ENCODE assay signal across 9 cellular contexts in the genomic region with DNA sequence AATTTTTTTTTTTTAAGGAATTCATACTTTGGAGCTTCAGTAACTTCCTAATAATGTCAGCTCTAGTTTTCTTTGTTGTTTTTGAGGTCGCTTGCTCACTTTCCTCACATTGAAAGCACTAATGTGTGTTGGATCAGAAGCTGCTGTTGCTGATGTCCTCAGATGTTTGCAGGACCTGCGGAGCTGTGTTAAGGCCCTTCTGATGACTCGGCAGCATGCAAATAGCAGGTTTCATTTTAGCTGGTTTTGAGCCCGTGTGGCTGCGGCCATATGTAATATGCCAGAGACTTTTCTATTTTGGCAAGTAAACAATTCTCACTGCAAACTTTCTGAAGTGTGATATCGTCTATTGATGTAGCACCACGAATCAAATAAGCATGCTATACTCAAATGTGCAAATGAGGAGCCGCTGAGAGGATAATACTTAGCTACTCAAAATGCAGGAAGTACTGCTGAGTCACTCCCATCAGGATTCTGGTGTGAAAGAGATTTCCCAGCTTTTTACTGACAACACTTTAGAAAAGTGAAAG.
A peak's percentile ranks its signal among the peaks of the same experiment; 100 is the strongest.
DNase-seq lines count a peak whose midpoint lies in the region; ATAC-seq and TF ChIP-seq lines count a peak whose summit lies in the region.
"Had no signal": no experiment of that assay in that cellular context is flagged by ENCODE, and none has a peak within 500 bp of the region (broad histone marks: within the 10 kb centered on the region; RNA-seq: fewer than 3 reads in every experiment).

No MANE protein-coding gene starts in this region.

- H3K4me3 ChIP-seq in rectal smooth muscle tissue (ENCODE audit: low read length) (peak overlapping the region; percentile 19), lower leg skin (ENCODE audit: low read depth, poor library complexity, severe bottlenecking) (no peak overlapping the region)

- WGBS in lower leg skin, 2 donors = 34 to 44% methylated on average over 8 of the region's 8 CpGs

- H3K27ac ChIP-seq in foreskin keratinocyte (no peak overlapping the region), rectal smooth muscle tissue (ENCODE audit: low read depth, low read length) (no peak overlapping the region)

- ATAC-seq in HG02642 (IDR thresholded peaks at IDR 0.05; ENCODE audit: poor library complexity, unreplicated experiment) = peak; percentile 87
- peak; percentile 51 for ATAC-seq in foreskin keratinocyte
- ATAC-seq: Panc1 had no signal

- H3K4me1 ChIP-seq in foreskin keratinocyte = no peaks in the 10 kb centered on the region
- no peaks in the 10 kb centered on the region for H3K4me1 ChIP-seq in rectal smooth muscle tissue (ENCODE audit: control insufficient read depth, insufficient read depth, low read length)

- no peak overlapping the region for H3K9ac ChIP-seq in rectal smooth muscle tissue (ENCODE audit: low read length)

- DNase-seq in GM13976 (ENCODE audit: low spot score) (peak; percentile 46), foreskin keratinocyte (peak in 1 of 2 donors; percentile 24), NK-92 (lab: John Stamatoyannopoulos, UW; ENCODE audit: unreplicated experiment) (no peak), lower leg skin (ENCODE audit: low spot score in 2 of 2) (no peak), NCI-H2227 treated with DMSO at 0.1 percent for 48 hours (lab: John Stamatoyannopoulos, UW) (no peak)

- H3K27me3 ChIP-seq in foreskin keratinocyte (no peaks in the 10 kb centered on the region), rectal smooth muscle tissue (ENCODE audit: control insufficient read depth, insufficient read depth, low read length) (no peaks in the 10 kb centered on the region)

- in situ Hi-C loops in GM13976 (cut with MboI; ENCODE audit: low sequenced_read_pairs, unreplicated experiment) = no loop called here

- no peak for TF ChIP-seq POLR2A in lower leg skin (IDR thresholded peaks at IDR 0.05)

- intact Hi-C loops in lower leg skin (cut with DNase I; ENCODE audit: low total_unique reads) = no loop called here

- no peak for TF ChIP-seq CTCF in GM13976 (IDR thresholded peaks at IDR 0.05; ENCODE audit: borderline replicate concordance, control extremely low read depth, extremely low read depth, insufficient read depth, missing control alignments)
- TF ChIP-seq CTCF in foreskin keratinocyte (conservative IDR thresholded peaks at IDR 0.05) = no peak
- TF ChIP-seq CTCF in lower leg skin (IDR thresholded peaks at IDR 0.05) = no peak

- H3K36me3 ChIP-seq in rectal smooth muscle tissue (ENCODE audit: control insufficient read depth, insufficient read depth, low read length) = peaks cover 24% of the 10 kb centered on the region

TF ChIP-seq in PFSK-1, 5 proteins besides CTCF, POLR2A, EP300 and RAD21:
- peak; percentile 53; the same call in 1 of the 2 replicates for TF ChIP-seq TAF1 (IDR thresholded peaks at IDR 0.05; ENCODE audit: borderline replicate concordance, insufficient read depth, low read length)
- TF ChIP-seq, protein P1, sequence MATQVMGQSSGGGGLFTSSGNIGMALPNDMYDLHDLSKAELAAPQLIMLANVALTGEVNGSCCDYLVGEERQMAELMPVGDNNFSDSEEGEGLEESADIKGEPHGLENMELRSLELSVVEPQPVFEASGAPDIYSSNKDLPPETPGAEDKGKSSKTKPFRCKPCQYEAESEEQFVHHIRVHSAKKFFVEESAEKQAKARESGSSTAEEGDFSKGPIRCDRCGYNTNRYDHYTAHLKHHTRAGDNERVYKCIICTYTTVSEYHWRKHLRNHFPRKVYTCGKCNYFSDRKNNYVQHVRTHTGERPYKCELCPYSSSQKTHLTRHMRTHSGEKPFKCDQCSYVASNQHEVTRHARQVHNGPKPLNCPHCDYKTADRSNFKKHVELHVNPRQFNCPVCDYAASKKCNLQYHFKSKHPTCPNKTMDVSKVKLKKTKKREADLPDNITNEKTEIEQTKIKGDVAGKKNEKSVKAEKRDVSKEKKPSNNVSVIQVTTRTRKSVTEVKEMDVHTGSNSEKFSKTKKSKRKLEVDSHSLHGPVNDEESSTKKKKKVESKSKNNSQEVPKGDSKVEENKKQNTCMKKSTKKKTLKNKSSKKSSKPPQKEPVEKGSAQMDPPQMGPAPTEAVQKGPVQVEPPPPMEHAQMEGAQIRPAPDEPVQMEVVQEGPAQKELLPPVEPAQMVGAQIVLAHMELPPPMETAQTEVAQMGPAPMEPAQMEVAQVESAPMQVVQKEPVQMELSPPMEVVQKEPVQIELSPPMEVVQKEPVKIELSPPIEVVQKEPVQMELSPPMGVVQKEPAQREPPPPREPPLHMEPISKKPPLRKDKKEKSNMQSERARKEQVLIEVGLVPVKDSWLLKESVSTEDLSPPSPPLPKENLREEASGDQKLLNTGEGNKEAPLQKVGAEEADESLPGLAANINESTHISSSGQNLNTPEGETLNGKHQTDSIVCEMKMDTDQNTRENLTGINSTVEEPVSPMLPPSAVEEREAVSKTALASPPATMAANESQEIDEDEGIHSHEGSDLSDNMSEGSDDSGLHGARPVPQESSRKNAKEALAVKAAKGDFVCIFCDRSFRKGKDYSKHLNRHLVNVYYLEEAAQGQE (IDR thresholded peaks at IDR 0.05; ENCODE audit: insufficient read depth in 1 of 2, low read depth in 2 of 2, low read length in 2 of 2) = no peak
TF ChIP-seq in PFSK-1: peak in this region for 1.
